ENCODE assay signal across 1 cellular context in the genomic region with DNA sequence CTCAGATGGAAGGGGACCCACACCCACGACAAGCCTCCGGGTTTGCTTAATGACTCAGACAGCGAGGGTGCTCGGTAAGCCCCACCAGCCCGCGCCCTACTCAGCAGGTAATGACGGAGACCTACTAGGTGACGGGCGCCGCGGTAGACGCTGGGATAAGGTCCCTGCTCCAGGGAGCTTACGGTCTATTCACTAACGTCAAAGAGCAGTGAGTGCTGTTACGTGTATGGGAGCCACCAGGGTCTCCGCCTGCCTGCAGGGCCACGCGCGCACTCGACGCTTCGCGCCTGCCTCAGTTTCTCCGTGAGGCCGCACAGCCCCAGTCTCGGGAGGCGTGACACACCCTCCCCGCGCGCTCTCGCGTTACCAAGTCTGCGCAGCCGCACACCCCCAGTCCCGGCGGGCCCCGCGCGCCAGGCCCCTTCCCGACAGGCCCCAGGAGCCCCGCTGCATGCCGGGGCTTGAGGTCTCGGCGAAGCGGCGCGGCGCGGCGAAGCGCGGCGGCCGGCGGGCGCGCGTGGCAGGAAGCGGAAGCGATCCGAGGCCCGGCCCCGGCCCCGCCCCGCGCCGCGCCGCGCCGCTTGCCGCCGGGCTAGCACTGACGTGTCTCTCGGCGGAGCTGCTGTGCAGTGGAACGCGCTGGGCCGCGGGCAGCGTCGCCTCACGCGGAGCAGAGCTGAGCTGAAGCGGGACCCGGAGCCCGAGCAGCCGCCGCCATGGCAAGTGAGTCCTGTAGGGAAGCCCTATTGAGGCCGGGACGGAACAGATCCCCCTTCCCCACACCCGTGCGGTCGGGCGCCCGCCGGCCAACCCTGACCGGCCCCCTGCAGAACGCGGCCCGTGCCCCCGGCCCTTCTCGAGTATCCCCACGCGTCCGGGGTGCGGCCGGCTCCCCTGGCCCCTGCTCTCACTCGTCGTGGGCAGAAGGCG.
A peak's percentile ranks its signal among the peaks of the same experiment; 100 is the strongest.
TF ChIP-seq lines count a peak whose summit lies in the region.

TSS of gene SEC61A1 (plus strand) at position 601 of the 930 bp plus-strand sequence. CDS start at position 717, 116 bp downstream.

TF ChIP-seq in GM12878, 131 proteins besides CTCF, POLR2A, EP300 and RAD21 (continued from another document and continues in another):
- TF ChIP-seq ZNF207 (IDR thresholded peaks at IDR 0.05; ENCODE audit: borderline replicate concordance), result peak; percentile 44; the same call in 1 of the 2 replicates
- TF ChIP-seq PML (IDR thresholded peaks at IDR 0.05; ENCODE audit: low read length), result peak; percentile 86; the same call in 1 of the 2 replicates
- no peak for TF ChIP-seq PAX8 (IDR thresholded peaks at IDR 0.05)
- TF ChIP-seq SP1 (IDR thresholded peaks at IDR 0.05; ENCODE audit: low read depth, low read length), result peak; percentile 24
- TF ChIP-seq EGR1 (IDR thresholded peaks at IDR 0.05; ENCODE audit: borderline replicate concordance in 1 of 2, low read depth in 2 of 2, low read length in 2 of 2), result peak in 1 of 2 experiments; percentile 49; a peak in 1 of 3 replicates
- peak; percentile 67 for TF ChIP-seq BRCA1 (IDR thresholded peaks at IDR 0.05; ENCODE audit: low read depth, low read length)
- no peak for TF ChIP-seq ATF7 (IDR thresholded peaks at IDR 0.05; ENCODE audit: low read depth)
- peak; percentile 93 for TF ChIP-seq IKZF1 (conservative IDR thresholded peaks at IDR 0.05)
- TF ChIP-seq ZNF384 (IDR thresholded peaks at IDR 0.05; ENCODE audit: borderline replicate concordance, low read depth, low read length), result no peak
- no peak for TF ChIP-seq FOS (IDR thresholded peaks at IDR 0.05; ENCODE audit: borderline replicate concordance, extremely low read depth, insufficient read length)
- TF ChIP-seq USF1 (IDR thresholded peaks at IDR 0.05; ENCODE audit: borderline replicate concordance, extremely low read length, insufficient read depth, low read depth, low read length), result no peak
- TF ChIP-seq, protein P1, sequence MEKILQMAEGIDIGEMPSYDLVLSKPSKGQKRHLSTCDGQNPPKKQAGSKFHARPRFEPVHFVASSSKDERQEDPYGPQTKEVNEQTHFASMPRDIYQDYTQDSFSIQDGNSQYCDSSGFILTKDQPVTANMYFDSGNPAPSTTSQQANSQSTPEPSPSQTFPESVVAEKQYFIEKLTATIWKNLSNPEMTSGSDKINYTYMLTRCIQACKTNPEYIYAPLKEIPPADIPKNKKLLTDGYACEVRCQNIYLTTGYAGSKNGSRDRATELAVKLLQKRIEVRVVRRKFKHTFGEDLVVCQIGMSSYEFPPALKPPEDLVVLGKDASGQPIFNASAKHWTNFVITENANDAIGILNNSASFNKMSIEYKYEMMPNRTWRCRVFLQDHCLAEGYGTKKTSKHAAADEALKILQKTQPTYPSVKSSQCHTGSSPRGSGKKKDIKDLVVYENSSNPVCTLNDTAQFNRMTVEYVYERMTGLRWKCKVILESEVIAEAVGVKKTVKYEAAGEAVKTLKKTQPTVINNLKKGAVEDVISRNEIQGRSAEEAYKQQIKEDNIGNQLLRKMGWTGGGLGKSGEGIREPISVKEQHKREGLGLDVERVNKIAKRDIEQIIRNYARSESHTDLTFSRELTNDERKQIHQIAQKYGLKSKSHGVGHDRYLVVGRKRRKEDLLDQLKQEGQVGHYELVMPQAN (conservative IDR thresholded peaks at IDR 0.05), result peak; percentile 69
- TF ChIP-seq CHD1 (IDR thresholded peaks at IDR 0.05; ENCODE audit: low read depth, low read length), result no peak
- no peak for TF ChIP-seq NFYA (IDR thresholded peaks at IDR 0.05; ENCODE audit: borderline replicate concordance, low read depth, low read length)
- TF ChIP-seq POU2F2 (IDR thresholded peaks at IDR 0.05; ENCODE audit: borderline replicate concordance, low read depth, low read length), result peak; percentile 74; the same call in 1 of the 3 replicates
- TF ChIP-seq SUZ12 (IDR thresholded peaks at IDR 0.05; ENCODE audit: unreplicated experiment), result no peak
- TF ChIP-seq SIN3A (IDR thresholded peaks at IDR 0.05; ENCODE audit: low read depth, low read length), result peak; percentile 83
- TF ChIP-seq KLF5 (IDR thresholded peaks at IDR 0.05; ENCODE audit: partially characterized antibody), result no peak
- no peak for TF ChIP-seq HDAC2 (IDR thresholded peaks at IDR 0.05)
- TF ChIP-seq, protein P2, sequence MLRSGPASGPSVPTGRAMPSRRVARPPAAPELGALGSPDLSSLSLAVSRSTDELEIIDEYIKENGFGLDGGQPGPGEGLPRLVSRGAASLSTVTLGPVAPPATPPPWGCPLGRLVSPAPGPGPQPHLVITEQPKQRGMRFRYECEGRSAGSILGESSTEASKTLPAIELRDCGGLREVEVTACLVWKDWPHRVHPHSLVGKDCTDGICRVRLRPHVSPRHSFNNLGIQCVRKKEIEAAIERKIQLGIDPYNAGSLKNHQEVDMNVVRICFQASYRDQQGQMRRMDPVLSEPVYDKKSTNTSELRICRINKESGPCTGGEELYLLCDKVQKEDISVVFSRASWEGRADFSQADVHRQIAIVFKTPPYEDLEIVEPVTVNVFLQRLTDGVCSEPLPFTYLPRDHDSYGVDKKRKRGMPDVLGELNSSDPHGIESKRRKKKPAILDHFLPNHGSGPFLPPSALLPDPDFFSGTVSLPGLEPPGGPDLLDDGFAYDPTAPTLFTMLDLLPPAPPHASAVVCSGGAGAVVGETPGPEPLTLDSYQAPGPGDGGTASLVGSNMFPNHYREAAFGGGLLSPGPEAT (IDR thresholded peaks at IDR 0.05; ENCODE audit: low read depth), result 0 out of 2 replicates have a peak, but pooled peaks have one; percentile 29
- peak; percentile 41 for TF ChIP-seq LARP7 (IDR thresholded peaks at IDR 0.05)
- TF ChIP-seq SPI1 (IDR thresholded peaks at IDR 0.05; ENCODE audit: borderline replicate concordance, insufficient read depth, low read depth, low read length), result no peak
- TF ChIP-seq, protein P3, sequence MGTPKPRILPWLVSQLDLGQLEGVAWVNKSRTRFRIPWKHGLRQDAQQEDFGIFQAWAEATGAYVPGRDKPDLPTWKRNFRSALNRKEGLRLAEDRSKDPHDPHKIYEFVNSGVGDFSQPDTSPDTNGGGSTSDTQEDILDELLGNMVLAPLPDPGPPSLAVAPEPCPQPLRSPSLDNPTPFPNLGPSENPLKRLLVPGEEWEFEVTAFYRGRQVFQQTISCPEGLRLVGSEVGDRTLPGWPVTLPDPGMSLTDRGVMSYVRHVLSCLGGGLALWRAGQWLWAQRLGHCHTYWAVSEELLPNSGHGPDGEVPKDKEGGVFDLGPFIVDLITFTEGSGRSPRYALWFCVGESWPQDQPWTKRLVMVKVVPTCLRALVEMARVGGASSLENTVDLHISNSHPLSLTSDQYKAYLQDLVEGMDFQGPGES (IDR thresholded peaks at IDR 0.05), result no peak
- peak; percentile 65 for TF ChIP-seq NR2C1 (IDR thresholded peaks at IDR 0.05)
- no peak for TF ChIP-seq ZBTB11 (CRISPR knock-in tag; IDR thresholded peaks at IDR 0.05)
- TF ChIP-seq, protein P4, sequence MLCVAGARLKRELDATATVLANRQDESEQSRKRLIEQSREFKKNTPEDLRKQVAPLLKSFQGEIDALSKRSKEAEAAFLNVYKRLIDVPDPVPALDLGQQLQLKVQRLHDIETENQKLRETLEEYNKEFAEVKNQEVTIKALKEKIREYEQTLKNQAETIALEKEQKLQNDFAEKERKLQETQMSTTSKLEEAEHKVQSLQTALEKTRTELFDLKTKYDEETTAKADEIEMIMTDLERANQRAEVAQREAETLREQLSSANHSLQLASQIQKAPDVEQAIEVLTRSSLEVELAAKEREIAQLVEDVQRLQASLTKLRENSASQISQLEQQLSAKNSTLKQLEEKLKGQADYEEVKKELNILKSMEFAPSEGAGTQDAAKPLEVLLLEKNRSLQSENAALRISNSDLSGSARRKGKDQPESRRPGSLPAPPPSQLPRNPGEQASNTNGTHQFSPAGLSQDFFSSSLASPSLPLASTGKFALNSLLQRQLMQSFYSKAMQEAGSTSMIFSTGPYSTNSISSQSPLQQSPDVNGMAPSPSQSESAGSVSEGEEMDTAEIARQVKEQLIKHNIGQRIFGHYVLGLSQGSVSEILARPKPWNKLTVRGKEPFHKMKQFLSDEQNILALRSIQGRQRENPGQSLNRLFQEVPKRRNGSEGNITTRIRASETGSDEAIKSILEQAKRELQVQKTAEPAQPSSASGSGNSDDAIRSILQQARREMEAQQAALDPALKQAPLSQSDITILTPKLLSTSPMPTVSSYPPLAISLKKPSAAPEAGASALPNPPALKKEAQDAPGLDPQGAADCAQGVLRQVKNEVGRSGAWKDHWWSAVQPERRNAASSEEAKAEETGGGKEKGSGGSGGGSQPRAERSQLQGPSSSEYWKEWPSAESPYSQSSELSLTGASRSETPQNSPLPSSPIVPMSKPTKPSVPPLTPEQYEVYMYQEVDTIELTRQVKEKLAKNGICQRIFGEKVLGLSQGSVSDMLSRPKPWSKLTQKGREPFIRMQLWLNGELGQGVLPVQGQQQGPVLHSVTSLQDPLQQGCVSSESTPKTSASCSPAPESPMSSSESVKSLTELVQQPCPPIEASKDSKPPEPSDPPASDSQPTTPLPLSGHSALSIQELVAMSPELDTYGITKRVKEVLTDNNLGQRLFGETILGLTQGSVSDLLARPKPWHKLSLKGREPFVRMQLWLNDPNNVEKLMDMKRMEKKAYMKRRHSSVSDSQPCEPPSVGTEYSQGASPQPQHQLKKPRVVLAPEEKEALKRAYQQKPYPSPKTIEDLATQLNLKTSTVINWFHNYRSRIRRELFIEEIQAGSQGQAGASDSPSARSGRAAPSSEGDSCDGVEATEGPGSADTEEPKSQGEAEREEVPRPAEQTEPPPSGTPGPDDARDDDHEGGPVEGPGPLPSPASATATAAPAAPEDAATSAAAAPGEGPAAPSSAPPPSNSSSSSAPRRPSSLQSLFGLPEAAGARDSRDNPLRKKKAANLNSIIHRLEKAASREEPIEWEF (IDR thresholded peaks at IDR 0.05; ENCODE audit: insufficient replicate concordance, low read depth, low read length), result no peak
- TF ChIP-seq STAT1 (conservative IDR thresholded peaks at IDR 0.05), result 0 out of 2 replicates have a peak, but pooled peaks have one; percentile 28
- TF ChIP-seq HCFC1 (IDR thresholded peaks at IDR 0.05; ENCODE audit: low read length), result peak; percentile 90
- no peak for TF ChIP-seq MEF2A (IDR thresholded peaks at IDR 0.05; ENCODE audit: insufficient read depth, low read depth, low read length)
- TF ChIP-seq ZSCAN29 (IDR thresholded peaks at IDR 0.05), result no peak
- no peak for TF ChIP-seq ESRRA (IDR thresholded peaks at IDR 0.05; ENCODE audit: low read length)
- TF ChIP-seq NR2F1 (conservative IDR thresholded peaks at IDR 0.05), result 0 out of 2 replicates have a peak, but pooled peaks have one; percentile 25
- peak; percentile 80 for TF ChIP-seq TAF1 (IDR thresholded peaks at IDR 0.05; ENCODE audit: borderline replicate concordance, low read depth, low read length)
- no peak for TF ChIP-seq TBL1XR1 (IDR thresholded peaks at IDR 0.05; ENCODE audit: low read depth, low read length)
- TF ChIP-seq, protein P5, sequence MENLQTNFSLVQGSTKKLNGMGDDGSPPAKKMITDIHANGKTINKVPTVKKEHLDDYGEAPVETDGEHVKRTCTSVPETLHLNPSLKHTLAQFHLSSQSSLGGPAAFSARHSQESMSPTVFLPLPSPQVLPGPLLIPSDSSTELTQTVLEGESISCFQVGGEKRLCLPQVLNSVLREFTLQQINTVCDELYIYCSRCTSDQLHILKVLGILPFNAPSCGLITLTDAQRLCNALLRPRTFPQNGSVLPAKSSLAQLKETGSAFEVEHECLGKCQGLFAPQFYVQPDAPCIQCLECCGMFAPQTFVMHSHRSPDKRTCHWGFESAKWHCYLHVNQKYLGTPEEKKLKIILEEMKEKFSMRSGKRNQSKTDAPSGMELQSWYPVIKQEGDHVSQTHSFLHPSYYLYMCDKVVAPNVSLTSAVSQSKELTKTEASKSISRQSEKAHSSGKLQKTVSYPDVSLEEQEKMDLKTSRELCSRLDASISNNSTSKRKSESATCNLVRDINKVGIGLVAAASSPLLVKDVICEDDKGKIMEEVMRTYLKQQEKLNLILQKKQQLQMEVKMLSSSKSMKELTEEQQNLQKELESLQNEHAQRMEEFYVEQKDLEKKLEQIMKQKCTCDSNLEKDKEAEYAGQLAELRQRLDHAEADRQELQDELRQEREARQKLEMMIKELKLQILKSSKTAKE (IDR thresholded peaks at IDR 0.05; ENCODE audit: low read depth, poor library complexity, severe bottlenecking), result no peak
- peak; percentile 35; the same call in 1 of the 2 replicates for TF ChIP-seq CBFB (IDR thresholded peaks at IDR 0.05; ENCODE audit: low read depth)
- TF ChIP-seq CREM (IDR thresholded peaks at IDR 0.05; ENCODE audit: low read depth), result peak; percentile 42; the same call in 1 of the 2 replicates
- no peak for TF ChIP-seq JUND (IDR thresholded peaks at IDR 0.05; ENCODE audit: low read depth, low read length)
